ENCODE assay signal across 8 cellular contexts in the genomic region with DNA sequence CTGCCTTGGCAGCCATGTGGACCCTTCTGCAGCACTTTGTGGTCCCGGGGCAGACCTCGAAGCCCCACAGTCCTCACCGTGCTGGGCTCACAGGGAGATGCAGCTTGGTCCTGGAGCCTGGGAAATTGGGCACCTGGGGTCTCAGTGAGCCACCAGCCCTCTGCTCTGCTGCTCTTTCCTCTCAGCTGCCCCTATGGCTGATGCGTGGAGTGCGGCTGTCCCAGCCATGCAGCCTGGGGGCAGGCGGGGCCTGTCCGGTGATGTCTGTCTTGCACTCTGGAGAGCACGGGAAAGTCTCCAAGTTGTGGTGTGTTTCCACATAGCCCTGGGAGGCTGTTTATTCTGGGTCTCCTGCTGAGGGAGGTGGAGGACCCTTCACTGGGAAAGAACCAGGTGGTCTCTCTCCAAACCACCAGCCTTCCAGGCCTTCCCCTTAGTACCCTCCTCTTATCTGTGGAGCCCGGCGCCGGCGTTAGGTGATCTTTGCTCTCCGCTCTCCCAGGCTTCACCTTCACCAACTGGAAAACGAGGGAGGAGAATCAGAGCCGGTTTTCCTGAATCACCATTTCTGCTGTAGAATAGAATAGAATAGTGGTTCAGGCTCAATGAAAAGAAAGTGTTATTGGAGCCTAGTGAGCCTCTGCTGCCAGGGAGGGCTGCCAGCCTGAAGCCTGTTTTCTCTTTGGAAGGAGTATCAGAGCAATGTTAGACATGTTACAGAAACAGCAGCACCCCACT. TPM values are rescaled to one million over a fixed set of nuclear protein-coding genes. Genes with fewer than 3 reads are reported as not detected.
DNase-seq lines count a peak whose midpoint lies in the region; ATAC-seq and TF ChIP-seq lines count a peak whose summit lies in the region.

No MANE protein-coding gene starts in this region.

- peak overlapping the region; percentile 71 for H3K4me3 ChIP-seq in NB4 (ENCODE audit: low read depth, low read length)

- H3K4me1 Mint-ChIP-seq in endothelial cell (ENCODE audit: unreplicated experiment): peaks cover 23% of the 10 kb centered on the region
- peaks cover 19 to 36% of the 10 kb centered on the region in 2 donors for H3K4me1 Mint-ChIP-seq in natural killer cell treated with Interleukin-12 subunit alpha and Interleukin-12 subunit beta and Interleukin-15 and Interleukin-18, amount 100 ng/mL, for 72 hours (ENCODE audit: low read depth in 2 of 2)

- H3K9me3 Mint-ChIP-seq in endothelial cell (ENCODE audit: unreplicated experiment): no peaks in the 10 kb centered on the region
- H3K9me3 Mint-ChIP-seq in natural killer cell treated with Interleukin-12 subunit alpha and Interleukin-12 subunit beta and Interleukin-15 and Interleukin-18, amount 100 ng/mL, for 72 hours: no peaks in the 10 kb centered on the region

- peak overlapping the region; percentile 64 for H3K4me3 Mint-ChIP-seq in endothelial cell (ENCODE audit: unreplicated experiment)
- H3K4me3 Mint-ChIP-seq in natural killer cell treated with Interleukin-12 subunit alpha and Interleukin-12 subunit beta and Interleukin-15 and Interleukin-18, amount 100 ng/mL, for 72 hours: peak overlapping the region; percentile 89

- peaks cover 4% of the 10 kb centered on the region for H3K36me3 Mint-ChIP-seq in endothelial cell (ENCODE audit: low read depth, unreplicated experiment)
- no peaks in the 10 kb centered on the region for H3K36me3 Mint-ChIP-seq in natural killer cell treated with Interleukin-12 subunit alpha and Interleukin-12 subunit beta and Interleukin-15 and Interleukin-18, amount 100 ng/mL, for 72 hours

- no peak for ATAC-seq in natural killer cell treated with Interleukin-12 subunit alpha and Interleukin-12 subunit beta and Interleukin-15 and Interleukin-18, amount 100 ng/mL, for 72 hours
- ATAC-seq in HG03460 (IDR thresholded peaks at IDR 0.05; ENCODE audit: unreplicated experiment): no peak

- no peak for TF ChIP-seq POLR2A in NB4 (IDR thresholded peaks at IDR 0.05; ENCODE audit: extremely low read depth, insufficient read length)

- peak; percentile 73 for DNase-seq in AG20443 (ENCODE audit: low spot score)
- peak; percentile 34 for DNase-seq in NB4 (ENCODE audit: low read depth)
- no peak for DNase-seq in endothelial cell (ENCODE audit: low spot score)
- no peak for DNase-seq in natural killer cell treated with Interleukin-12 subunit alpha and Interleukin-12 subunit beta and Interleukin-15 and Interleukin-18, amount 100 ng/mL, for 72 hours (ENCODE audit: low spot score)
- no peak for DNase-seq in COR-L47 (lab: John Stamatoyannopoulos, UW)
- DNase-seq in stimulated activated CD4-positive, alpha-beta T cell treated with anti-CD3 and anti-CD28 coated beads, Interleukin-4, amount 100 ng/mL, for 24 hours: no peak
- no peak for DNase-seq in RPMI8226

- TF ChIP-seq CTCF in NB4 (IDR thresholded peaks at IDR 0.05; ENCODE audit: low read depth, low read length) (no peak), endothelial cell (IDR thresholded peaks at IDR 0.05; ENCODE audit: unreplicated experiment) (no peak)

- H3K27me3 Mint-ChIP-seq in endothelial cell (ENCODE audit: unreplicated experiment): peaks cover 12% of the 10 kb centered on the region
- H3K27me3 Mint-ChIP-seq in natural killer cell treated with Interleukin-12 subunit alpha and Interleukin-12 subunit beta and Interleukin-15 and Interleukin-18, amount 100 ng/mL, for 72 hours: no peaks in the 10 kb centered on the region

- H3K27ac Mint-ChIP-seq in endothelial cell (ENCODE audit: unreplicated experiment): peak overlapping the region; percentile 27
- H3K27ac Mint-ChIP-seq in natural killer cell treated with Interleukin-12 subunit alpha and Interleukin-12 subunit beta and Interleukin-15 and Interleukin-18, amount 100 ng/mL, for 72 hours: peak overlapping the region in 1 of 2 donors; percentile 23

RNA-seq across cellular contexts. Expression of gene GRAMD4, which starts 41.2 kb away (rescaled TPM):
- 42.7 TPM for total RNA-seq in endothelial cell (ENCODE audit: unreplicated experiment)
- 10 to 100 TPM in 1 of 2 donors, 1 to 10 TPM in 1; 6.8 to 21.4 TPM for total RNA-seq in natural killer cell treated with Interleukin-12 subunit alpha and Interleukin-12 subunit beta and Interleukin-15 and Interleukin-18, amount 100 ng/mL, for 72 hours

RNA-seq across cellular contexts. Expression of gene CELSR1, which starts 41.6 kb away (rescaled TPM):
- 7.7 TPM for total RNA-seq in endothelial cell (ENCODE audit: unreplicated experiment)
- under 1 TPM; 0.14 to 0.45 TPM for total RNA-seq in natural killer cell treated with Interleukin-12 subunit alpha and Interleukin-12 subunit beta and Interleukin-15 and Interleukin-18, amount 100 ng/mL, for 72 hours

Comparison
In these comparisons a context has a peak if more than half of its experiments do, and no peak if none do; other contexts are left out.
1. DNase-seq: peak in AG20443 (single experiment) and NB4 (single experiment); none in endothelial cell (single experiment), natural killer cell treated with Interleukin-12 subunit alpha and Interleukin-12 subunit beta and Interleukin-15 and Interleukin-18, amount 100 ng/mL, for 72 hours (single experiment), COR-L47 (single experiment), stimulated activated CD4-positive, alpha-beta T cell treated with anti-CD3 and anti-CD28 coated beads, Interleukin-4, amount 100 ng/mL, for 24 hours (single experiment) and RPMI8226 (single experiment).